Comparison of ENCODE assay signal across 15 cellular contexts in genomic region chr2:102771114-102771513, GRCh38. TPM values are rescaled to one million over a fixed set of nuclear protein-coding genes. Genes with fewer than 3 reads are reported as not detected.
DNase-seq lines count a peak whose midpoint lies in the region; ATAC-seq and TF ChIP-seq lines count a peak whose summit lies in the region.
"Had no signal": no experiment of that assay in that cellular context is flagged by ENCODE, and none has a peak within 500 bp of the region (broad histone marks: within the 10 kb centered on the region; RNA-seq: fewer than 3 reads in every experiment).

No MANE protein-coding gene starts in this region.

- peak; percentile 11 for DNase-seq in LHCN-M2 (ENCODE audit: low read depth)
- DNase-seq in astrocyte of the spinal cord (ENCODE audit: low read depth, low spot score) = peak; percentile 23
- no peak for DNase-seq in left cardiac atrium
- peak in 1 of 2 donors; percentile 19 for DNase-seq in psoas muscle
- no peak for DNase-seq in HT-29 (ENCODE audit: low spot score)
- DNase-seq in ovary = no peak
- DNase-seq in NCI-H1930 (lab: John Stamatoyannopoulos, UW) = no peak
- DNase-seq: ACHN; CD4-positive, alpha-beta memory T cell; NCI-H1092; NCI-H2171; NCI-H82; SHP77 treated with DMSO at 0.1 percent for 48 hours had no signal

- peak; percentile 47 to 77 for ATAC-seq in left cardiac atrium
- ATAC-seq in psoas muscle = peak; percentile 46 to 80 (median 64)
- ATAC-seq in HG03460 (IDR thresholded peaks at IDR 0.05; ENCODE audit: unreplicated experiment) = no peak
- ATAC-seq: K562 had no signal

- in situ Hi-C loops in astrocyte of the spinal cord (cut with HindIII; ENCODE audit: low sequenced_read_pairs) = no loop called here

- H3K4me3 ChIP-seq in astrocyte of the spinal cord (ENCODE audit: low read depth, low read length) (no peak overlapping the region), psoas muscle (peak overlapping the region; percentile 10), ovary (no peak overlapping the region)
- H3K4me3 ChIP-seq: K562 had no signal

- H3K27me3 ChIP-seq in psoas muscle (ENCODE audit: insufficient read depth in 3 of 3, low read length in 2 of 3) (no peaks in the 10 kb centered on the region), ovary (no peaks in the 10 kb centered on the region)

- H3K36me3 ChIP-seq in psoas muscle (ENCODE audit: insufficient read depth in 1 of 2, low read depth in 1 of 2) (peaks cover 0 to under 1% of the 10 kb centered on the region in 2 donors), ovary (no peaks in the 10 kb centered on the region)

- no peak for TF ChIP-seq POLR2A in ovary (IDR thresholded peaks at IDR 0.05)

- H3K9me3 ChIP-seq in psoas muscle = no peaks in the 10 kb centered on the region
- no peaks in the 10 kb centered on the region for H3K9me3 ChIP-seq in ovary

- peak overlapping the region; percentile 89 for H3K27ac ChIP-seq in psoas muscle
- H3K27ac ChIP-seq in ovary = no peak overlapping the region

- peaks cover 53% of the 10 kb centered on the region for H3K4me1 ChIP-seq in psoas muscle
- H3K4me1 ChIP-seq in ovary (ENCODE audit: insufficient read depth) = no peaks in the 10 kb centered on the region

- intact Hi-C loops in left cardiac atrium (cut with DNase I) (no loop called here), psoas muscle (cut with DNase I) (no loop called here), ovary (cut with DNase I) (no loop called here)

- no peak for TF ChIP-seq EP300 in ovary (IDR thresholded peaks at IDR 0.05)

- TF ChIP-seq CTCF in astrocyte of the spinal cord (IDR thresholded peaks at IDR 0.05; ENCODE audit: low read depth, low read length) (no peak), psoas muscle (IDR thresholded peaks at IDR 0.05) (no peak), ovary (IDR thresholded peaks at IDR 0.05) (no peak)

- 21 to 26% (median 23%) methylated on average over 3 of the region's 3 CpGs for WGBS in psoas muscle, 3 donors
- WGBS in ovary, 3 donors = 53 to 60% (median 58%) methylated on average over 3 of the region's 3 CpGs

RNA-seq across cellular contexts. Expression of gene TMEM182, which starts 9.3 kb away (rescaled TPM):
- total RNA-seq in LHCN-M2 (2014; rRNA removed) (2.7 and 4.0 TPM in 2 replicates), left cardiac atrium (100 to 1,000 TPM; 126 to 138 TPM), psoas muscle (100 to 1,000 TPM in 1 of 4 donors, 10 to 100 TPM in 3; 25.8 to 100 (median 33.6) TPM), ovary (1 to 10 TPM; 1.6 to 3.3 (median 2.3) TPM)
- 2.6 TPM for polyA plus RNA-seq in LHCN-M2 (2012)
- polyA plus RNA-seq in psoas muscle (10 to 100 TPM in 1 of 3 donors, 1 to 10 TPM in 2; 3.3 to 16.8 (median 8.9) TPM), ovary (1 to 10 TPM in 1 of 2 donors, under 1 TPM in 1; 0.91 to 4.0 TPM)
- total RNA-seq in HT-29 (2014; rRNA removed; shearing (Covaris generic)) = 2.6 and 6.5 TPM in 2 replicates

Comparison
In these comparisons a context has a peak if more than half of its experiments do, and no peak if none do; other contexts are left out.
1. DNase-seq: peak in LHCN-M2 (single experiment) and astrocyte of the spinal cord (single experiment); none in left cardiac atrium (single experiment), HT-29 (single experiment), ovary (0 of 5) and NCI-H1930 (0 of 2).